Comparison of ENCODE assay signal across 24 cellular contexts in the genomic region with DNA sequence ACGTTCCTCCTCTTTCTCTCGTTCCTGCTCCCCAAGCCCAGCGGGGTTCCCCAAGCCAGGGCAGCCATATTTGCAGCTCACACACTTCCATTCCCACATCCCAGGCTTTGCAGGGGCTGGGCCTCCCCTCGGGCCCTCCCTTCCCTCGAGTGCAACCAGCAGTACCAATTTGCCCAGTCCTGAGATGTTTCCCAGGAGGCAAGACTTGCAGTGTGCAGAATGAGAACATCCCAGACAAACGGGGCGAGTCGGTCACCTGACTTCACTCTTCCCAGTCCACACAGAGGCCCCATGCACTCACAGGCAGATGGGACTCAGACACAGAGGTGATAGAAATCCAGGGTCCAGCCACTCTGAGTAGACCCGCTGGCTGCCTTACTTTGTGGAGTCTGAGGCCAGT. TPM values are rescaled to one million over a fixed set of nuclear protein-coding genes. Genes with fewer than 3 reads are reported as not detected.
DNase-seq lines count a peak whose midpoint lies in the region; ATAC-seq and TF ChIP-seq lines count a peak whose summit lies in the region.
"Had no signal": no experiment of that assay in that cellular context is flagged by ENCODE, and none has a peak within 500 bp of the region (broad histone marks: within the 10 kb centered on the region; RNA-seq: fewer than 3 reads in every experiment).

No MANE protein-coding gene starts in this region.

- peak overlapping the region; percentile 87 for H2AK9ac ChIP-seq in IMR-90 (replicated peaks; ENCODE audit: low read depth, low read length, poor library complexity)

- H2AK5ac ChIP-seq in IMR-90 (ENCODE audit: low read depth, low read length) (peak overlapping the region; percentile 83; the same call in 1 of the 2 replicates), mesenchymal stem cell (ENCODE audit: low read length, severe bottlenecking) (no peak overlapping the region)

- H3K4me1 ChIP-seq in IMR-90 (ENCODE audit: control insufficient read depth, insufficient read depth, low read length) (peaks cover 17% of the 10 kb centered on the region), mesenchymal stem cell (ENCODE audit: control insufficient read depth, insufficient read depth, low read depth, low read length) (peaks cover 38% of the 10 kb centered on the region), endodermal cell (ENCODE audit: control insufficient read depth, insufficient read depth, low read length) (peaks cover 8% of the 10 kb centered on the region)
- H3K4me1 ChIP-seq: BLaER1 treated with 17β-estradiol and CSF1 and Interleukin-3, amounts not matched to agents 10 nM and 100 nM had no signal

- H2BK120ac ChIP-seq in IMR-90 (ENCODE audit: low read depth, low read length) = peak overlapping the region; percentile 19; the same call in 1 of the 2 replicates
- H2BK120ac ChIP-seq in mesenchymal stem cell (ENCODE audit: low read depth, low read length) = no peak overlapping the region

- H3K9me1 ChIP-seq in IMR-90 (ENCODE audit: insufficient read depth, low read length) = peaks cover 8% of the 10 kb centered on the region; the same call in 1 of the 2 replicates

- H3K27ac Mint-ChIP-seq in activated T-helper 17 cell treated with anti-CD3 and anti-CD28 coated beads, Interleukin-2, amount 50 U/mL, for 72 hours = peak overlapping the region; percentile 36
- H3K27ac Mint-ChIP-seq in osteocyte (ENCODE audit: unreplicated experiment) (peak overlapping the region; percentile 88), endodermal cell (no peak overlapping the region)
- H3K27ac Mint-ChIP-seq: CD8-positive, alpha-beta T cell; IgD-negative memory B cell had no signal

- TF ChIP-seq CTCF in IMR-90 (conservative IDR thresholded peaks at IDR 0.05; ENCODE audit: low read depth, low read length) (no peak), osteocyte (IDR thresholded peaks at IDR 0.05) (no peak), endodermal cell (conservative IDR thresholded peaks at IDR 0.05) (no peak), lower leg skin (IDR thresholded peaks at IDR 0.05) (no peak)

- H3K18ac ChIP-seq in IMR-90 (ENCODE audit: low read depth, low read length) (no peak overlapping the region; the same call in 1 of the 2 replicates), mesenchymal stem cell (ENCODE audit: low read depth in 1 of 2, low read length in 2 of 2) (peak overlapping the region in 1 of 2 experiments; percentile 31)

- no peaks in the 10 kb centered on the region; the same call in 1 of the 2 replicates for H3K9me3 ChIP-seq in IMR-90 (ENCODE audit: control insufficient read depth, insufficient read depth, low read length)
- no peaks in the 10 kb centered on the region for H3K9me3 ChIP-seq in mesenchymal stem cell (ENCODE audit: control insufficient read depth, low read length)
- H3K9me3 ChIP-seq in endodermal cell (ENCODE audit: control insufficient read depth, low read length) = no peaks in the 10 kb centered on the region
- H3K9me3 ChIP-seq: BLaER1 treated with 17β-estradiol and CSF1 and Interleukin-3, amounts not matched to agents 10 nM and 100 nM; MG63 had no signal

- H2BK5ac ChIP-seq in IMR-90 (ENCODE audit: low read depth, low read length, poor library complexity, severe bottlenecking) (no peak overlapping the region), mesenchymal stem cell (ENCODE audit: low read depth, low read length, poor library complexity, severe bottlenecking) (no peak overlapping the region)

- H3K4me3 ChIP-seq in IMR-90 (ENCODE audit: insufficient read depth, low read depth, low read length) (no peak overlapping the region), mesenchymal stem cell (ENCODE audit: insufficient read depth in 1 of 2, low read depth in 1 of 2, low read length in 2 of 2) (no peak overlapping the region), endodermal cell (ENCODE audit: low read length) (no peak overlapping the region), lower leg skin (ENCODE audit: low read depth, poor library complexity, severe bottlenecking) (no peak overlapping the region)
- H3K4me3 ChIP-seq: BLaER1 treated with 17β-estradiol and CSF1 and Interleukin-3, amounts not matched to agents 10 nM and 100 nM; GM12878; MG63 had no signal

- no peak overlapping the region for H3K27ac ChIP-seq in IMR-90 (ENCODE audit: insufficient read depth, low read length)
- no peak overlapping the region for H3K27ac ChIP-seq in mesenchymal stem cell (ENCODE audit: low read length, poor library complexity, severe bottlenecking)
- no peak overlapping the region for H3K27ac ChIP-seq in endodermal cell (ENCODE audit: low read depth, low read length)
- H3K27ac ChIP-seq: BLaER1 treated with 17β-estradiol and CSF1 and Interleukin-3, amounts not matched to agents 10 nM and 100 nM; HL-60; RWPE1 had no signal

- TF ChIP-seq RAD21 in IMR-90 (IDR thresholded peaks at IDR 0.05; ENCODE audit: low read length) = no peak

- no peak overlapping the region for H3K4me3 Mint-ChIP-seq in activated T-helper 17 cell treated with anti-CD3 and anti-CD28 coated beads, Interleukin-2, amount 50 U/mL, for 72 hours
- H3K4me3 Mint-ChIP-seq in osteocyte (ENCODE audit: unreplicated experiment) (no peak overlapping the region), endodermal cell (no peak overlapping the region)
- H3K4me3 Mint-ChIP-seq: CD8-positive, alpha-beta T cell had no signal

- no peak for DNase-seq in IMR-90
- no peak for DNase-seq in mesenchymal stem cell
- DNase-seq in osteocyte (ENCODE audit: extremely low spot score, unreplicated experiment) = no peak
- DNase-seq in endodermal cell = no peak
- DNase-seq in lower leg skin (ENCODE audit: low spot score in 2 of 2) = no peak
- DNase-seq: CD8-positive, alpha-beta T cell; DMS53; GOT3; Kasumi-1; MG63; NCI-H1048; NCI-H1436; NCI-H2029 treated with DMSO at 0.1 percent for 48 hours; NCI-H2171 treated with DMSO at 0.1 percent for 48 hours; NCI-H774; SIG-M5 had no signal

- in situ Hi-C loops in IMR-90 (cut with MboI; ENCODE audit: low sequenced_read_pairs) = no loop called here

- H3K27me3 ChIP-seq in IMR-90 (ENCODE audit: control insufficient read depth, insufficient read depth, low read length) (peaks cover 14% of the 10 kb centered on the region), mesenchymal stem cell (ENCODE audit: control insufficient read depth in 1 of 2, insufficient read depth in 1 of 2, low read length in 2 of 2) (peaks cover 0 to 55% of the 10 kb centered on the region in 2 experiments), endodermal cell (ENCODE audit: control insufficient read depth, insufficient read depth, low read length, poor library complexity, severe bottlenecking) (no peaks in the 10 kb centered on the region)
- H3K27me3 ChIP-seq: BLaER1 treated with 17β-estradiol and CSF1 and Interleukin-3, amounts not matched to agents 10 nM and 100 nM; MG63 had no signal

- no peaks in the 10 kb centered on the region for H3K4me1 Mint-ChIP-seq in activated T-helper 17 cell treated with anti-CD3 and anti-CD28 coated beads, Interleukin-2, amount 50 U/mL, for 72 hours
- H3K4me1 Mint-ChIP-seq in osteocyte (ENCODE audit: unreplicated experiment) (peaks cover 40% of the 10 kb centered on the region), endodermal cell (peaks cover 20% of the 10 kb centered on the region)

- H3K4ac ChIP-seq in IMR-90 (ENCODE audit: low read depth, low read length) = peak overlapping the region; percentile 47; the same call in 1 of the 2 replicates
- H3K4ac ChIP-seq in mesenchymal stem cell (ENCODE audit: low read depth in 1 of 2, low read length in 2 of 2) = peak overlapping the region in 1 of 2 experiments; percentile 26

- no peaks in the 10 kb centered on the region for H3K36me3 Mint-ChIP-seq in activated T-helper 17 cell treated with anti-CD3 and anti-CD28 coated beads, Interleukin-2, amount 50 U/mL, for 72 hours (ENCODE audit: low read depth)
- H3K36me3 Mint-ChIP-seq in osteocyte (ENCODE audit: unreplicated experiment) (no peaks in the 10 kb centered on the region), endodermal cell (ENCODE audit: low read depth) (no peaks in the 10 kb centered on the region)
- H3K36me3 Mint-ChIP-seq: CD8-positive, alpha-beta T cell; IgD-negative memory B cell had no signal

- 76% methylated on average over 2 of the region's 9 CpGs; no CpG with 5 or more reads in 1 of the 2 experiments for WGBS in IMR-90 (ENCODE audit: extremely low coverage in 2 of 2, insufficient read length in 1 of 2), 2 experiments
- 79% methylated on average over 9 of the region's 9 CpGs for WGBS in mesenchymal stem cell
- 90 to 97% methylated on average over 6 to 9 of the region's 9 CpGs for WGBS in endodermal cell (ENCODE audit: insufficient coverage in 1 of 2, insufficient read length in 1 of 2), 2 experiments
- 74 to 76% methylated on average over 9 of the region's 9 CpGs for WGBS in lower leg skin, 2 donors

- H3K56ac ChIP-seq in IMR-90 (ENCODE audit: extremely low read depth, insufficient read depth, low read length) = no peak overlapping the region

- H3K23ac ChIP-seq in IMR-90 (ENCODE audit: low read depth, low read length) = no peak overlapping the region
- no peak overlapping the region for H3K23ac ChIP-seq in mesenchymal stem cell (ENCODE audit: low read length in 2 of 2)

- no peak overlapping the region for H3K9ac ChIP-seq in IMR-90 (ENCODE audit: low read depth, low read length)
- H3K9ac ChIP-seq in mesenchymal stem cell (ENCODE audit: low read length) = no peak overlapping the region
- no peak overlapping the region for H3K9ac ChIP-seq in endodermal cell (ENCODE audit: extremely low read depth, low read length, poor library complexity, severe bottlenecking)
- H3K9ac ChIP-seq: BLaER1 treated with 17β-estradiol and CSF1 and Interleukin-3, amounts not matched to agents 10 nM and 100 nM had no signal

- H2BK20ac ChIP-seq in IMR-90 (ENCODE audit: low read depth, low read length) = no peak overlapping the region

- H3K79me1 ChIP-seq in IMR-90 (ENCODE audit: low read depth in 1 of 2, low read length in 2 of 2) = no peaks in the 10 kb centered on the region
- H3K79me1 ChIP-seq in mesenchymal stem cell (replicated peaks; ENCODE audit: low read length, poor library complexity, severe bottlenecking) = no peaks in the 10 kb centered on the region

- intact Hi-C loops in IMR-90 (cut with micrococcal nuclease) (no loop called here), lower leg skin (cut with DNase I; ENCODE audit: low total_unique reads) (no loop called here)

- peak overlapping the region; percentile 72 to 85 for H2BK12ac ChIP-seq in mesenchymal stem cell (ENCODE audit: low read length in 2 of 2)

- H3K36me3 ChIP-seq in IMR-90 (ENCODE audit: control insufficient read depth, insufficient read depth, low read length) (no peaks in the 10 kb centered on the region), mesenchymal stem cell (ENCODE audit: control insufficient read depth in 1 of 2, insufficient read depth in 2 of 2, low read depth in 1 of 2, low read length in 2 of 2) (no peaks in the 10 kb centered on the region), endodermal cell (ENCODE audit: control insufficient read depth, insufficient read depth, low read length) (no peaks in the 10 kb centered on the region)
- H3K36me3 ChIP-seq: BLaER1 treated with 17β-estradiol and CSF1 and Interleukin-3, amounts not matched to agents 10 nM and 100 nM; MG63 had no signal

- H2BK15ac ChIP-seq in IMR-90 (ENCODE audit: low read depth, low read length) = no peak overlapping the region
- no peak overlapping the region for H2BK15ac ChIP-seq in mesenchymal stem cell (ENCODE audit: low read depth, poor library complexity, severe bottlenecking)

- TF ChIP-seq POLR2A in IMR-90 (IDR thresholded peaks at IDR 0.05; ENCODE audit: low read depth, low read length) (no peak), lower leg skin (IDR thresholded peaks at IDR 0.05) (no peak)

- POLR2A ChIA-PET in IMR-90 (lab: Charles Lee; ENCODE audit: unreplicated experiment) = no interaction called here

- H4K8ac ChIP-seq in IMR-90 (ENCODE audit: low read depth in 2 of 2, low read length in 2 of 2) (no peak overlapping the region), mesenchymal stem cell (ENCODE audit: low read length) (peak overlapping the region; percentile 5)

- no peaks in the 10 kb centered on the region for H3K9me3 Mint-ChIP-seq in activated T-helper 17 cell treated with anti-CD3 and anti-CD28 coated beads, Interleukin-2, amount 50 U/mL, for 72 hours
- H3K9me3 Mint-ChIP-seq in osteocyte (ENCODE audit: unreplicated experiment) = no peaks in the 10 kb centered on the region
- H3K9me3 Mint-ChIP-seq in endodermal cell = no peaks in the 10 kb centered on the region
- H3K9me3 Mint-ChIP-seq: CD8-positive, alpha-beta T cell; IgD-negative memory B cell had no signal

- no peak overlapping the region for H3K14ac ChIP-seq in IMR-90 (replicated peaks; ENCODE audit: low read depth, low read length)
- peak overlapping the region in 1 of 2 experiments; percentile 36 for H3K14ac ChIP-seq in mesenchymal stem cell (ENCODE audit: low read length in 2 of 2)

- CTCF ChIA-PET in IMR-90 (lab: Yijun Ruan, JAX) = no interaction called here

- H3K4me2 ChIP-seq in IMR-90 (ENCODE audit: low read depth, low read length) (no peak overlapping the region), mesenchymal stem cell (ENCODE audit: low read length, poor library complexity, severe bottlenecking) (no peak overlapping the region)
- H3K4me2 ChIP-seq: BLaER1 treated with 17β-estradiol and CSF1 and Interleukin-3, amounts not matched to agents 10 nM and 100 nM had no signal

- BruUV-seq in IMR-90 (replicated peaks; lab: Mats Ljungman, UMichigan) = no TSS peak

- H4K5ac ChIP-seq in IMR-90 (ENCODE audit: low read depth, low read length) = peak overlapping the region; percentile 12; the same call in 1 of the 2 replicates

- H3K27me3 Mint-ChIP-seq in activated T-helper 17 cell treated with anti-CD3 and anti-CD28 coated beads, Interleukin-2, amount 50 U/mL, for 72 hours = peaks cover 9% of the 10 kb centered on the region
- H3K27me3 Mint-ChIP-seq in osteocyte (ENCODE audit: unreplicated experiment) (no peaks in the 10 kb centered on the region), endodermal cell (ENCODE audit: insufficient read depth) (peaks cover 31% of the 10 kb centered on the region)

- ATAC-seq in IMR-90 (ENCODE audit: low read depth) = peak; percentile 9
- ATAC-seq in activated T-helper 17 cell treated with anti-CD3 and anti-CD28 coated beads, Interleukin-2, amount 50 U/mL, for 72 hours (replicated peaks) = no peak
- ATAC-seq in HG03460 (IDR thresholded peaks at IDR 0.05; ENCODE audit: unreplicated experiment) = no peak
- ATAC-seq in HG03039 (IDR thresholded peaks at IDR 0.05; ENCODE audit: unreplicated experiment) = no peak
- ATAC-seq: CD8-positive, alpha-beta T cell; GM12878 had no signal

- no peak overlapping the region for H4K91ac ChIP-seq in IMR-90 (ENCODE audit: insufficient read depth, low read depth, low read length)
- H4K91ac ChIP-seq in mesenchymal stem cell (ENCODE audit: low read length) = no peak overlapping the region

- dilution Hi-C loops in IMR-90 (cut with HindIII; ENCODE audit: low sequenced_read_pairs, unreplicated experiment) = no loop called here

- H2AFZ ChIP-seq in IMR-90 (replicated peaks; ENCODE audit: low read length, poor library complexity) (peak overlapping the region; percentile 83), mesenchymal stem cell (ENCODE audit: low read depth, low read length) (no peak overlapping the region)

- H4K20me1 ChIP-seq in IMR-90 (ENCODE audit: insufficient read depth, low read length) = no peaks in the 10 kb centered on the region
- H4K20me1 ChIP-seq: BLaER1 treated with 17β-estradiol and CSF1 and Interleukin-3, amounts not matched to agents 10 nM and 100 nM had no signal

RNA-seq across cellular contexts. Expression of a gene that starts 56.2 kb away (rescaled TPM):
- total RNA-seq in IMR-90 (2012; rRNA removed) (29.9 and 32.5 TPM in 2 replicates), osteocyte (37.2 and 41.9 TPM in 2 replicates), endodermal cell (10 to 100 TPM; 43.1 to 56.5 TPM), lower leg skin (100 to 1,000 TPM in 1 of 4 donors, 10 to 100 TPM in 3; 34.4 to 166 (median 55.2) TPM)
- 39.3 and 39.4 TPM in 2 replicates for polyA plus RNA-seq in IMR-90 (2012; rRNA removed)
- 14.9 and 24.2 TPM in 2 replicates for polyA plus RNA-seq in IMR-90 (2012; cell fraction: cytosol; rRNA removed)
- 70.6 and 99.2 TPM in 2 replicates for polyA plus RNA-seq in IMR-90 (2012; cell fraction: nucleus; rRNA removed; ENCODE audit: low replicate concordance)
- total RNA-seq in activated T-helper 17 cell treated with anti-CD3 and anti-CD28 coated beads, Interleukin-2, amount 50 U/mL, for 72 hours = 100 to 1,000 TPM in 1 of 2 donors, 10 to 100 TPM in 1; 80.1 to 219 TPM
- 34.8 TPM for polyA plus RNA-seq in mesenchymal stem cell (2013, experiment 1 of 2)
- polyA plus RNA-seq in mesenchymal stem cell (2013, experiment 2 of 2) = 33.8 TPM
- polyA plus RNA-seq in endodermal cell (2013, experiment 1 of 2) = 25.6 TPM
- 24.6 TPM for polyA plus RNA-seq in endodermal cell (2013, experiment 2 of 2)
